Comparison of ENCODE assay signal across 14 cellular contexts in genomic region chr3:16302082-16302631, GRCh38. TPM values are rescaled to one million over a fixed set of nuclear protein-coding genes. Genes with fewer than 3 reads are reported as not detected.
DNase-seq lines count a peak whose midpoint lies in the region; ATAC-seq and TF ChIP-seq lines count a peak whose summit lies in the region.
"Had no signal": no experiment of that assay in that cellular context is flagged by ENCODE, and none has a peak within 500 bp of the region (broad histone marks: within the 10 kb centered on the region; RNA-seq: fewer than 3 reads in every experiment).

No MANE protein-coding gene starts in this region.

- H3K27me3 ChIP-seq in CD8-positive, alpha-beta T cell (ENCODE audit: insufficient read depth, low read length) = no peaks in the 10 kb centered on the region
- no peaks in the 10 kb centered on the region for H3K27me3 ChIP-seq in KMS-11 (ENCODE audit: insufficient read depth, low read depth)
- H3K27me3 ChIP-seq: right lobe of liver had no signal

- H3K4me3 Mint-ChIP-seq in CD8-positive, alpha-beta T cell = peak overlapping the region; percentile 87
- H3K4me3 Mint-ChIP-seq in brain = peak overlapping the region in 3 of 5 experiments; percentile 27 to 65 (median 60)
- peak overlapping the region; percentile 96 for H3K4me3 Mint-ChIP-seq in natural killer cell
- H3K4me3 Mint-ChIP-seq: neural crest cell had no signal

- CTCF ChIA-PET in CD8-positive, alpha-beta T cell (lab: Charles Lee) = interaction anchor here (1.1 to 11.0 kb wide), 4 partner anchors 10 to 227 kb away, joined by 4 to 148 read pairs (median 70); no protein-coding TSS in a partner anchor

- H3K9me3 ChIP-seq in CD8-positive, alpha-beta T cell (ENCODE audit: low read length) = no peaks in the 10 kb centered on the region
- H3K9me3 ChIP-seq: right lobe of liver had no signal

- intact Hi-C loops in CD8-positive, alpha-beta T cell (cut with DNase I, micrococcal nuclease) = loop anchor here in 1 of 2 experiments (5.0 to 10.0 kb wide), 3 partner anchors 35 to 583 kb away; partner anchors contain the start of genes PLCL2 and RFTN1
- intact Hi-C loops in natural killer cell (cut with micrococcal nuclease) = loop anchor here (5.0 to 10.0 kb wide), 3 partner anchors 585 to 853 kb away; no protein-coding TSS in a partner anchor

- peak overlapping the region; percentile 20 for H3K4me3 ChIP-seq in CD8-positive, alpha-beta T cell (ENCODE audit: low read depth, low read length)
- no peak overlapping the region for H3K4me3 ChIP-seq in KMS-11 (IDR thresholded peaks at IDR 0.05; ENCODE audit: insufficient read depth, low read depth, low read length)
- H3K4me3 ChIP-seq: right lobe of liver had no signal

- H3K36me3 ChIP-seq in CD8-positive, alpha-beta T cell (ENCODE audit: insufficient read depth, low read length) = peaks cover 39% of the 10 kb centered on the region
- H3K36me3 ChIP-seq in KMS-11 (ENCODE audit: insufficient read depth) = no peaks in the 10 kb centered on the region; the same call in 1 of the 2 replicates

- DNase-seq in CD8-positive, alpha-beta T cell = no peak
- DNase-seq in natural killer cell = no peak
- DNase-seq in cortex of kidney (lab: John Stamatoyannopoulos, UW) = no peak
- no peak for DNase-seq in OCI-M1 (lab: John Stamatoyannopoulos, UW)
- DNase-seq in NCI-H524 treated with DMSO at 0.1 percent for 48 hours (lab: John Stamatoyannopoulos, UW) = no peak
- DNase-seq: GF-D8, NCI-H1092 treated with DMSO at 0.1 percent for 48 hours, NCI-H446, right lobe of liver, T1000 had no signal

- no peaks in the 10 kb centered on the region for H4K20me1 ChIP-seq in KMS-11 (ENCODE audit: insufficient read depth)

- no peaks in the 10 kb centered on the region for H3K79me2 ChIP-seq in KMS-11 (ENCODE audit: insufficient read depth, low read depth)

- peak overlapping the region; percentile 37 for H3K27ac ChIP-seq in CD8-positive, alpha-beta T cell (ENCODE audit: low read depth, low read length)
- H3K27ac ChIP-seq in KMS-11 = peak overlapping the region; percentile 43; the same call in 1 of the 2 replicates

- no peak for ATAC-seq in CD8-positive, alpha-beta T cell
- no peak for ATAC-seq in natural killer cell
- ATAC-seq: HCT116, right lobe of liver had no signal

- peaks cover 97% of the 10 kb centered on the region for H3K4me1 ChIP-seq in CD8-positive, alpha-beta T cell (ENCODE audit: insufficient read depth, low read length)
- H3K4me1 ChIP-seq in KMS-11 (ENCODE audit: low read depth, poor library complexity, severe bottlenecking) = peaks cover 53% of the 10 kb centered on the region

- POLR2A ChIA-PET in CD8-positive, alpha-beta T cell (lab: Charles Lee) = interaction anchor here (1.6 to 9.2 kb wide), 6 partner anchors 9 to 210 kb away, joined by 4 to 128 read pairs (median 8); no protein-coding TSS in a partner anchor

- no peak overlapping the region for H3K9ac ChIP-seq in KMS-11

- H3K4me2 ChIP-seq in KMS-11 = peak overlapping the region; percentile 79

- H3K4me1 Mint-ChIP-seq in CD8-positive, alpha-beta T cell (ENCODE audit: low read depth) = peaks cover 96% of the 10 kb centered on the region
- H3K4me1 Mint-ChIP-seq in brain (peaks cover 68% of the 10 kb centered on the region), natural killer cell (peaks cover 78 to 86% of the 10 kb centered on the region in 2 donors)

- TF ChIP-seq CTCF in CD8-positive, alpha-beta T cell (IDR thresholded peaks at IDR 0.05) = no peak
- TF ChIP-seq CTCF in KMS-11 (conservative IDR thresholded peaks at IDR 0.05; ENCODE audit: low read depth, low read length) = no peak
- no peak for TF ChIP-seq CTCF in brain (conservative IDR thresholded peaks at IDR 0.05)
- TF ChIP-seq CTCF in natural killer cell (IDR thresholded peaks at IDR 0.05) = no peak

- H3K27me3 Mint-ChIP-seq in CD8-positive, alpha-beta T cell (ENCODE audit: low read depth) = no peaks in the 10 kb centered on the region
- H3K27me3 Mint-ChIP-seq in brain (peaks cover 3% of the 10 kb centered on the region), natural killer cell (ENCODE audit: low read depth in 2 of 2) (no peaks in the 10 kb centered on the region)

- no peaks in the 10 kb centered on the region for H3K9me3 Mint-ChIP-seq in CD8-positive, alpha-beta T cell
- H3K9me3 Mint-ChIP-seq in brain = peaks cover 1 to 8% (median 4%) of the 10 kb centered on the region in 5 experiments
- no peaks in the 10 kb centered on the region for H3K9me3 Mint-ChIP-seq in natural killer cell

- H3K27ac Mint-ChIP-seq in CD8-positive, alpha-beta T cell = peak overlapping the region; percentile 95
- H3K27ac Mint-ChIP-seq in brain (peak overlapping the region in 3 of 5 experiments; percentile 77 to 97 (median 96)), natural killer cell (peak overlapping the region; percentile 95 to 98)

- H2AFZ ChIP-seq in KMS-11 (ENCODE audit: low read depth) = no peak overlapping the region

- H3K36me3 Mint-ChIP-seq in CD8-positive, alpha-beta T cell = peaks cover 89% of the 10 kb centered on the region
- H3K36me3 Mint-ChIP-seq in brain (peaks cover 60% of the 10 kb centered on the region), natural killer cell (peaks cover 9% of the 10 kb centered on the region)

RNA-seq across cellular contexts. Expression of gene OXNAD1, which starts 37.1 kb away (rescaled TPM):
- 100 to 1,000 TPM; 156 TPM for total RNA-seq in CD8-positive, alpha-beta T cell
- polyA plus RNA-seq in brain (ENCODE audit: insufficient read depth, low read depth, low replicate concordance) = 3.7 TPM
- total RNA-seq in natural killer cell = 10 to 100 TPM; 16.7 to 26.1 (median 22.3) TPM

RNA-seq across cellular contexts. Expression of gene DPH3, which starts 37.4 kb away (rescaled TPM):
- 10 to 100 TPM in 1 of 2 experiments, 1 to 10 TPM in 1; 9.7 to 13.9 TPM for total RNA-seq in CD8-positive, alpha-beta T cell
- 5.8 TPM for polyA plus RNA-seq in brain (ENCODE audit: insufficient read depth, low read depth, low replicate concordance)
- 10 to 100 TPM; 20.4 to 27.3 (median 22.8) TPM for total RNA-seq in natural killer cell

Comparison
In these comparisons a context has a peak if more than half of its experiments do, and no peak if none do; other contexts are left out.
1. RNA of gene OXNAD1, which starts 37.1 kb away (total RNA-seq): 156 TPM in CD8-positive, alpha-beta T cell; 16.7 to 26.1 TPM in natural killer cell; every median in the first group is over 4 times any median in the second.
2. Peak in every context shown above with its lines, with median percentiles within 50 percentile points of each other: H3K27ac Mint-ChIP-seq and H3K4me3 Mint-ChIP-seq.